Comparison of ENCODE assay signal across 1 cellular context in genomic region chr1:181126871-181127587, GRCh38.
TF ChIP-seq lines count a peak whose summit lies in the region.

No MANE protein-coding gene starts in this region.

TF ChIP-seq in K562, 482 proteins besides CTCF, POLR2A, EP300 and RAD21 (continued from another document and continues in another):
- TF ChIP-seq MNT (conservative IDR thresholded peaks at IDR 0.05) (no peak), CREB3 (tag; conservative IDR thresholded peaks at IDR 0.05; ENCODE audit: low read depth) (no peak), ATF1 (CRISPR knock-in tag; IDR thresholded peaks at IDR 0.05) (no peak), ATF1 (tag; IDR thresholded peaks at IDR 0.05) (peak; percentile 79), E2F1 (CRISPR knock-in tag; IDR thresholded peaks at IDR 0.05) (no peak), JUNB (CRISPR knock-in tag; conservative IDR thresholded peaks at IDR 0.05) (no peak), RERE (CRISPR knock-in tag; IDR thresholded peaks at IDR 0.05; ENCODE audit: borderline replicate concordance) (no peak), SRSF9 (IDR thresholded peaks at IDR 0.05; ENCODE audit: borderline replicate concordance, low read depth, low read length) (no peak), SUPT5H (IDR thresholded peaks at IDR 0.05) (no peak), OTX1 (CRISPR knock-in tag; IDR thresholded peaks at IDR 0.05) (no peak), MXI1 (IDR thresholded peaks at IDR 0.05; ENCODE audit: low read depth, low read length) (no peak), RB1 (IDR thresholded peaks at IDR 0.05; ENCODE audit: low read depth) (peak; percentile 74; the same call in 1 of the 2 replicates), FOXJ3 (CRISPR knock-in tag; IDR thresholded peaks at IDR 0.05) (no peak), NFE2L1 (tag; IDR thresholded peaks at IDR 0.05; ENCODE audit: borderline replicate concordance, low read depth) (no peak), ZBTB40 (IDR thresholded peaks at IDR 0.05) (no peak), ZBTB40 (CRISPR knock-in tag; IDR thresholded peaks at IDR 0.05) (no peak), ZZZ3 (IDR thresholded peaks at IDR 0.05) (no peak), HCFC1 (IDR thresholded peaks at IDR 0.05; ENCODE audit: low read depth, low read length) (no peak), SMAD4 (CRISPR knock-in tag; conservative IDR thresholded peaks at IDR 0.05) (no peak), ZNF311 (CRISPR knock-in tag; IDR thresholded peaks at IDR 0.05) (no peak), JUND (IDR thresholded peaks at IDR 0.05; ENCODE audit: borderline replicate concordance, low read depth, low read length) (no peak), JUND (tag; IDR thresholded peaks at IDR 0.05; ENCODE audit: borderline replicate concordance, low read depth, low read length) (peak; percentile 31; the same call in 2 of the 3 replicates), ERF (CRISPR knock-in tag; IDR thresholded peaks at IDR 0.05) (no peak), SNAPC5 (CRISPR knock-in tag; IDR thresholded peaks at IDR 0.05) (no peak), CREB1 (IDR thresholded peaks at IDR 0.05) (peak; percentile 41; the same call in 1 of the 2 replicates), CREB1 (CRISPR knock-in tag; IDR thresholded peaks at IDR 0.05) (no peak), ZNF175 (CRISPR knock-in tag; IDR thresholded peaks at IDR 0.05; ENCODE audit: low read depth) (no peak), ZNF589 (CRISPR knock-in tag; IDR thresholded peaks at IDR 0.05; ENCODE audit: low read depth) (no peak), MYBL2 (IDR thresholded peaks at IDR 0.05; ENCODE audit: low read depth) (no peak), MYBL2 (CRISPR knock-in tag; IDR thresholded peaks at IDR 0.05; ENCODE audit: borderline replicate concordance) (no peak), USF1 (CRISPR knock-in tag; IDR thresholded peaks at IDR 0.05) (peak; percentile 62), VEZF1 (CRISPR knock-in tag; IDR thresholded peaks at IDR 0.05) (no peak), RNF2 (IDR thresholded peaks at IDR 0.05) (no peak), NEUROD1 (IDR thresholded peaks at IDR 0.05; ENCODE audit: borderline replicate concordance, low read depth, low read length, partially characterized antibody) (no peak), ARID3A (IDR thresholded peaks at IDR 0.05; ENCODE audit: borderline replicate concordance, low read depth, low read length) (no peak)
